ENCODE assay signal across 8 cellular contexts in the genomic region with DNA sequence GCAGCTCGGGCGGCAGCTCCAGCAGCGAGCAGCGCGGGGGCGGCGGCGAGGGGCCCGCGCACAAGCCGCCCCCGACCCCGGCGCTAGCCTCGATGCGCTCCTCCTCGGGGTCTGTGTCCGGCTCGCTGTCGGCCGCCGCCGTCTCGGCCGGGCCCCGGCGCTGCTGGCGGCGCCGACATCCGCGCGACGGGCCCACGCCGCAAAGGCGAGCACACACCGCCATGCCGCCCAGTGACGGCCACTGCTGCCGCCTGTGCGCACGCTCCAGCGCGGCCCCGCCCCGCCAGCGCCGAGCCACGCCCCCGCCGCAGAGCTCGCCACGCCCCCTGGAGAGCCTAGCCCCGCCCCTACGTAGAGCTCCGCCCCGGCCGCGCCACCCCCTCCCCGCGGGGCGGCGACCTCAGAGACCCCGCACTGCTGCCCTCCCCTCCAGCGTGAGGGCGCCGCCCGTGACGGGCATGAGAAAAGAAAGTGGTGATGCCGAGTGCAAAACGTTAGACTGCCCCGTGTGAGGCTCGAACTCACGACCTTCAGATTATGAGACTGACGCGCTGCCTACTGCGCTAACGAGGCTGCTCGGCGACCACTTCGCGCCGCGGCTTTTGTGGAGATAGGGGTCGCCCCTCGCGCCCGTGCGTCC. TPM values are rescaled to one million over a fixed set of nuclear protein-coding genes. Genes with fewer than 3 reads are reported as not detected.
DNase-seq lines count a peak whose midpoint lies in the region; ATAC-seq, FAIRE-seq and TF ChIP-seq lines count a peak whose summit lies in the region.

FBXO31 (minus strand) TSS at position 255 of the 640 bp plus-strand sequence; CDS start at position 223, 32 bp downstream.

- peak within 1 kb of the TSS; percentile 96 for H3K4me3 Mint-ChIP-seq in central memory CD8-positive, alpha-beta T cell

- H3K36me3 ChIP-seq in kidney (ENCODE audit: control insufficient read depth in 1 of 2, insufficient read depth in 2 of 2, low read length in 2 of 2): no peaks in the 10 kb centered on the region

- H3K9ac ChIP-seq in kidney (ENCODE audit: low read length in 2 of 2): peak within 1 kb of the TSS; percentile 54 to 67

- H3K4me3 ChIP-seq in A549: peak within 1 kb of the TSS; percentile 89
- peak within 1 kb of the TSS; percentile 65 to 74 for H3K4me3 ChIP-seq in kidney (ENCODE audit: low read length in 2 of 2)

- H3K27ac Mint-ChIP-seq in central memory CD8-positive, alpha-beta T cell (ENCODE audit: low read depth): peak within 1 kb of the TSS; percentile 100

- no peak for TF ChIP-seq RAD21 in A549 (conservative IDR thresholded peaks at IDR 0.05 in 1 of 2, IDR thresholded peaks at IDR 0.05 in 1 of 2)

- CTCF ChIA-PET in A549 (lab: Yijun Ruan, JAX): interaction anchor here (0.8 to 3.1 kb wide), 10 partner anchors 10 to 461 kb away, joined by 3 to 20 read pairs (median 6); partner anchors contain the start of gene C16orf95

- POLR2A ChIA-PET in A549 (lab: Yijun Ruan, JAX): interaction anchor here (1.0 to 2.6 kb wide), 7 partner anchors 10 to 567 kb away, joined by 3 to 20 read pairs (median 6); partner anchors contain the start of genes BANP and C16orf95

- no peaks in the 10 kb centered on the region for H3K9me3 ChIP-seq in A549
- no peaks in the 10 kb centered on the region for H3K9me3 ChIP-seq in kidney (ENCODE audit: control insufficient read depth in 1 of 2, low read length in 2 of 2)

- H3K4me1 Mint-ChIP-seq in central memory CD8-positive, alpha-beta T cell: peaks cover 66% of the 10 kb centered on the region

- no CpG with 5 or more reads among the region's 90 CpGs for WGBS in A549 (ENCODE audit: missing lambda C conversion rate)

- peak; percentile 66 to 78 for ATAC-seq in A549
- peak; percentile 29 for ATAC-seq in GM18520 (IDR thresholded peaks at IDR 0.05; ENCODE audit: unreplicated experiment)
- peak; percentile 39 for ATAC-seq in HG03066 (IDR thresholded peaks at IDR 0.05; ENCODE audit: low read depth, unreplicated experiment)
- peak; percentile 65 to 66 for ATAC-seq in activated CD4-positive, CD25-positive, alpha-beta regulatory T cell treated with anti-CD3 and anti-CD28 coated beads, Interleukin-2, amount 50 U/mL, for 24 hours
- ATAC-seq in central memory CD8-positive, alpha-beta T cell (replicated peaks; ENCODE audit: extremely low read depth, poor library complexity, severe bottlenecking): peak; percentile 53

- intact Hi-C loops in kidney (cut with DNase I): no loop called here

- peak; percentile 67 to 95 for DNase-seq in A549 (ENCODE audit: low read depth in 1 of 2, low spot score in 1 of 2)
- peak; percentile 75 for DNase-seq in NCI-H2227 treated with DMSO at 0.1 percent for 48 hours (lab: John Stamatoyannopoulos, UW)
- peak; percentile 85 to 94 for DNase-seq in central memory CD8-positive, alpha-beta T cell (ENCODE audit: low spot score in 2 of 2)
- DNase-seq in kidney: peak; percentile 96
- peak; percentile 93 for DNase-seq in stimulated activated CD4-positive, alpha-beta T cell treated with anti-CD3 and anti-CD28 coated beads, Interleukin-15, amount 100 ng/mL, for 24 hours

- H3K36me3 Mint-ChIP-seq in central memory CD8-positive, alpha-beta T cell (ENCODE audit: insufficient read depth): peaks cover 33% of the 10 kb centered on the region

- H3K4me2 ChIP-seq in A549: peak within 1 kb of the TSS; percentile 85

- FAIRE-seq in A549 (lab: Jason Lieb, UNC) (no peak), kidney (lab: Jason Lieb, UNC) (no peak)

- no peaks in the 10 kb centered on the region for H3K27me3 Mint-ChIP-seq in central memory CD8-positive, alpha-beta T cell

- no peak for TF ChIP-seq EP300 in A549 (IDR thresholded peaks at IDR 0.05)

- TF ChIP-seq POLR2A in A549 (IDR thresholded peaks at IDR 0.05; ENCODE audit: low read length): peak; percentile 94

- peaks cover 45% of the 10 kb centered on the region for H3K4me1 ChIP-seq in A549
- peaks cover 11 to 23% of the 10 kb centered on the region in 2 donors for H3K4me1 ChIP-seq in kidney (ENCODE audit: control insufficient read depth in 1 of 2, insufficient read depth in 1 of 2, low read depth in 1 of 2, low read length in 2 of 2)

- H3K9me3 Mint-ChIP-seq in central memory CD8-positive, alpha-beta T cell: no peaks in the 10 kb centered on the region

- H3K27ac ChIP-seq in A549 (peak within 1 kb of the TSS; percentile 86 to 94), kidney (ENCODE audit: low read depth in 2 of 2, low read length in 2 of 2) (peak within 1 kb of the TSS; percentile 93 to 94)

- TF ChIP-seq CTCF in A549 (IDR thresholded peaks at IDR 0.05) (no peak), kidney (IDR thresholded peaks at IDR 0.05; ENCODE audit: borderline replicate concordance, extremely low read depth, insufficient read depth) (peak; percentile 8)

TF ChIP-seq in A549, 52 proteins besides CTCF, POLR2A, EP300 and RAD21:
- TF ChIP-seq, protein P1, sequence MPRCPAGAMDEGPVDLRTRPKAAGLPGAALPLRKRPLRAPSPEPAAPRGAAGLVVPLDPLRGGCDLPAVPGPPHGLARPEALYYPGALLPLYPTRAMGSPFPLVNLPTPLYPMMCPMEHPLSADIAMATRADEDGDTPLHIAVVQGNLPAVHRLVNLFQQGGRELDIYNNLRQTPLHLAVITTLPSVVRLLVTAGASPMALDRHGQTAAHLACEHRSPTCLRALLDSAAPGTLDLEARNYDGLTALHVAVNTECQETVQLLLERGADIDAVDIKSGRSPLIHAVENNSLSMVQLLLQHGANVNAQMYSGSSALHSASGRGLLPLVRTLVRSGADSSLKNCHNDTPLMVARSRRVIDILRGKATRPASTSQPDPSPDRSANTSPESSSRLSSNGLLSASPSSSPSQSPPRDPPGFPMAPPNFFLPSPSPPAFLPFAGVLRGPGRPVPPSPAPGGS (IDR thresholded peaks at IDR 0.05): 0 out of 3 replicates have a peak, but pooled peaks have one; percentile 76
- TF ChIP-seq CBX8 (IDR thresholded peaks at IDR 0.05) (no peak), TP53 (CRISPR knock-in tag; IDR thresholded peaks at IDR 0.05) (peak; percentile 83; the same call in 1 of the 2 replicates), BHLHE40 (IDR thresholded peaks at IDR 0.05; ENCODE audit: low read depth, low read length) (peak; percentile 61; the same call in 1 of the 2 replicates), GATA3 (IDR thresholded peaks at IDR 0.05; ENCODE audit: borderline replicate concordance) (0 out of 2 replicates have a peak, but pooled peaks have one; percentile 33), ESRRA (IDR thresholded peaks at IDR 0.05; ENCODE audit: borderline replicate concordance, low read length) (peak; percentile 66; the same call in 1 of the 2 replicates), SREBF2 (IDR thresholded peaks at IDR 0.05) (peak; percentile 96), FOSL2 (IDR thresholded peaks at IDR 0.05) (no peak), FOSL2 (CRISPR knock-in tag; IDR thresholded peaks at IDR 0.05) (peak; percentile 9; the same call in 1 of the 2 replicates), MYC (IDR thresholded peaks at IDR 0.05; ENCODE audit: borderline replicate concordance, low read length) (peak; percentile 35), JUN (IDR thresholded peaks at IDR 0.05) (peak in 1 of 2 experiments; percentile 56; a peak in 3 of 5 replicates), E2F6 (IDR thresholded peaks at IDR 0.05; ENCODE audit: borderline replicate concordance, low read depth) (no peak), CEBPB (IDR thresholded peaks at IDR 0.05) (0 out of 4 replicates have a peak, but pooled peaks of 1 of the 2 experiments have one; percentile 9), HDAC2 (IDR thresholded peaks at IDR 0.05) (no peak), KDM1A (IDR thresholded peaks at IDR 0.05; ENCODE audit: low read depth) (no peak), PHF8 (IDR thresholded peaks at IDR 0.05; ENCODE audit: borderline replicate concordance, low read depth) (peak; percentile 39; the same call in 1 of the 2 replicates)
- TF ChIP-seq, protein P2, sequence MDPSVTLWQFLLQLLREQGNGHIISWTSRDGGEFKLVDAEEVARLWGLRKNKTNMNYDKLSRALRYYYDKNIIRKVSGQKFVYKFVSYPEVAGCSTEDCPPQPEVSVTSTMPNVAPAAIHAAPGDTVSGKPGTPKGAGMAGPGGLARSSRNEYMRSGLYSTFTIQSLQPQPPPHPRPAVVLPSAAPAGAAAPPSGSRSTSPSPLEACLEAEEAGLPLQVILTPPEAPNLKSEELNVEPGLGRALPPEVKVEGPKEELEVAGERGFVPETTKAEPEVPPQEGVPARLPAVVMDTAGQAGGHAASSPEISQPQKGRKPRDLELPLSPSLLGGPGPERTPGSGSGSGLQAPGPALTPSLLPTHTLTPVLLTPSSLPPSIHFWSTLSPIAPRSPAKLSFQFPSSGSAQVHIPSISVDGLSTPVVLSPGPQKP (IDR thresholded peaks at IDR 0.05; ENCODE audit: low read depth, low read length): 0 out of 2 replicates have a peak, but pooled peaks have one; percentile 34
- TF ChIP-seq, protein P3, sequence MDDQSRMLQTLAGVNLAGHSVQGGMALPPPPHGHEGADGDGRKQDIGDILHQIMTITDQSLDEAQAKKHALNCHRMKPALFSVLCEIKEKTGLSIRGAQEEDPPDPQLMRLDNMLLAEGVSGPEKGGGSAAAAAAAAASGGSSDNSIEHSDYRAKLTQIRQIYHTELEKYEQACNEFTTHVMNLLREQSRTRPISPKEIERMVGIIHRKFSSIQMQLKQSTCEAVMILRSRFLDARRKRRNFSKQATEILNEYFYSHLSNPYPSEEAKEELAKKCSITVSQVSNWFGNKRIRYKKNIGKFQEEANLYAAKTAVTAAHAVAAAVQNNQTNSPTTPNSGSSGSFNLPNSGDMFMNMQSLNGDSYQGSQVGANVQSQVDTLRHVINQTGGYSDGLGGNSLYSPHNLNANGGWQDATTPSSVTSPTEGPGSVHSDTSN (IDR thresholded peaks at IDR 0.05): peak; percentile 40; the same call in 1 of the 2 replicates

RNA-seq across cellular contexts. Expression of gene FBXO31, which starts in this region (rescaled TPM):
- polyA plus RNA-seq in A549 (2011; rRNA removed) (10.5 and 11.1 TPM in 2 replicates), A549 (2017; fragmentation: RNase III; extraction: RNeasy Plus Mini Kit Qiagen cat#74134 plus additional on column Dnase treatment) (11.1 to 13.3 TPM (median 11.9 TPM) in 3 replicates), kidney (ENCODE audit: insufficient read depth, low read depth, low replicate concordance) (12.5 TPM)
- 12.8 and 16.5 TPM in 2 replicates for polyA plus RNA-seq in A549 (2012; cell fraction: cytosol; rRNA removed)
- 49.4 and 61.3 TPM in 2 replicates for polyA plus RNA-seq in A549 (2012; cell fraction: nucleus; rRNA removed)
- polyA minus RNA-seq in A549 (2011; rRNA and poly(A)+ RNA removed): 20.6 and 22.3 TPM in 2 replicates
- 34.9 TPM for total RNA-seq in kidney

Comparison
In these comparisons a context has a peak if more than half of its experiments do, and no peak if none do; other contexts are left out.
1. Peak in every context shown above with its lines: DNase-seq, ATAC-seq, H3K4me3 ChIP-seq and H3K27ac ChIP-seq.